In the genomic region with DNA sequence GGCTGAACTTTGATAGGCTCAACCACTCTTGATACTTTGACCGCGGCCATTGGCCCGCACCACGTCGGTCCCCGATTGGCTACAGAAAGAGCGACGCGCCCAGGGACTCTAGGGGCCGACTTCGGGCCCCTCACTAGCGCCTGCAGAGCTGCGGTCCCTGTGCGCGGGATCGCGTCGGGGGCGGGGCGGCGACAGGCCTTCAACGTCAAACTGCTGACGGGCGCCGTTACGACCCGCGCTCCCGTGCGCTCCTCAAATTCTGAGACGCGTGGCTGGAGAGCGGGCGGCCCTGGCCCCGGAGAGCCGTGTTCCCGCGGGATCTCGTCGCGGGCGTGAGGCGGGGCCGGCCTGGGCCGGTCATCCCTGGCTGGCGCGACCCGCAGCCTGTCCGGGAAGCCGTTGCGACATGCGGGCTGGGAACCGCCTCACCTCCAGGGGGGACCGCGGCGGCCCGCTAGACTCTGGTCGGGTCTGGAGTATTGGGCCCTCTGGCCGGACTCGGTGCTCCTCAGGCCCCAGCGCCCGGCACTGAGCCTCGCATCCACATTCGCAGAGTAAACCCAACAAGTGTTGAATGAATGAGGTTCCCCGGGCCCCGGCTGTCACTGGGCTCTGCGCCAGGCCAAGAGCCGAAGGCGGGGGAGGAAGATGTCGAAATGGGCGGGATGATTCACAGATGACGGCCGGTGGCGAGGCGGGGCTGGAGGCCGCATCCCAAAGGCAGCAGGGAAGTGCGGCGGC, we compare ENCODE assay signal across 8 cellular contexts. TPM values are rescaled to one million over a fixed set of nuclear protein-coding genes. Genes with fewer than 3 reads are reported as not detected.
DNase-seq lines count a peak whose midpoint lies in the region; ATAC-seq and TF ChIP-seq lines count a peak whose summit lies in the region.

No MANE protein-coding gene starts in this region.

- DNase-seq in GM13976 (ENCODE audit: low spot score) (peak; percentile 85), NCI-H1694 treated with DMSO at 0.1 percent for 48 hours (lab: John Stamatoyannopoulos, UW) (peak; percentile 70), T-helper 9 cell (peak; percentile 82), astrocyte of the cerebellum (ENCODE audit: low read depth) (peak; percentile 87), hepatocyte (ENCODE audit: low spot score) (peak; percentile 96), retina (peak; percentile 98)

- H3K4me3 ChIP-seq in astrocyte of the cerebellum (ENCODE audit: low read depth, low read length) (peak overlapping the region; percentile 65), hepatocyte (peak overlapping the region; percentile 42)

- ATAC-seq in HG02852 (IDR thresholded peaks at IDR 0.05; ENCODE audit: unreplicated experiment) (peak; percentile 83), GM18873 (IDR thresholded peaks at IDR 0.05; ENCODE audit: low FRiP score, unreplicated experiment) (no peak)

- H2AFZ ChIP-seq in hepatocyte = peak overlapping the region; percentile 43

- no peaks in the 10 kb centered on the region for H3K36me3 ChIP-seq in hepatocyte (replicated peaks; ENCODE audit: insufficient read depth, low read depth)

- no peaks in the 10 kb centered on the region for H3K9me2 ChIP-seq in hepatocyte (replicated peaks; ENCODE audit: insufficient read depth)

- peaks cover 8% of the 10 kb centered on the region for H4K20me1 ChIP-seq in hepatocyte (ENCODE audit: insufficient read depth, poor library complexity, severe bottlenecking)

- H3K4me1 ChIP-seq in hepatocyte (ENCODE audit: insufficient read depth) = peaks cover 25% of the 10 kb centered on the region

- in situ Hi-C loops in GM13976 (cut with MboI; ENCODE audit: low sequenced_read_pairs, unreplicated experiment) = no loop called here
- in situ Hi-C loops in astrocyte of the cerebellum (cut with HindIII; ENCODE audit: low sequenced_read_pairs) = no loop called here

- H3K79me2 ChIP-seq in hepatocyte = peaks cover 40% of the 10 kb centered on the region

- peaks cover 4% of the 10 kb centered on the region for H3K27me3 ChIP-seq in hepatocyte

- peak overlapping the region; percentile 98 for H3K27ac ChIP-seq in hepatocyte

- peak overlapping the region; percentile 85 for H3K4me2 ChIP-seq in hepatocyte

- 1% methylated on average over 48 of the region's 78 CpGs for whole genome bisulfite sequencing in hepatocyte (ENCODE audit: low lambda C conversion rate, missing lambda C conversion rate)

- TF ChIP-seq CTCF in GM13976 (IDR thresholded peaks at IDR 0.05; ENCODE audit: borderline replicate concordance, control extremely low read depth, extremely low read depth, insufficient read depth, missing control alignments) = no peak
- TF ChIP-seq CTCF in astrocyte of the cerebellum (IDR thresholded peaks at IDR 0.05; ENCODE audit: low read depth, low read length, missing control alignments) = no peak
- no peak for TF ChIP-seq CTCF in hepatocyte (IDR thresholded peaks at IDR 0.05; ENCODE audit: poor library complexity)

- no peaks in the 10 kb centered on the region for H3K9me3 ChIP-seq in hepatocyte (ENCODE audit: low read depth)

RNA-seq across cellular contexts. Expression of gene SLC25A28, which starts 0.6 kb away (rescaled TPM):
- total RNA-seq in hepatocyte = 15.8 and 23.8 TPM in 2 replicates
- polyA plus RNA-seq in hepatocyte = 33.7 and 38.0 TPM in 2 replicates

RNA-seq across cellular contexts. Expression of gene ENTPD7, which starts 38.4 kb away (rescaled TPM):
- 51.6 and 53.3 TPM in 2 replicates for total RNA-seq in hepatocyte
- polyA plus RNA-seq in hepatocyte = 10.0 and 18.6 TPM in 2 replicates
